Comparison of ENCODE assay signal across 16 cellular contexts in genomic region chr5:9456435-9457042, GRCh38.
A peak's percentile ranks its signal among the peaks of the same experiment; 100 is the strongest.
DNase-seq lines count a peak whose midpoint lies in the region; ATAC-seq and TF ChIP-seq lines count a peak whose summit lies in the region.
"Had no signal": no experiment of that assay in that cellular context is flagged by ENCODE, and none has a peak within 500 bp of the region (broad histone marks: within the 10 kb centered on the region; RNA-seq: fewer than 3 reads in every experiment).

No MANE protein-coding gene starts in this region.

- peaks cover 9 to 10% of the 10 kb centered on the region in 2 experiments for H3K4me1 ChIP-seq in SK-N-SH (ENCODE audit: control insufficient read depth in 1 of 2, insufficient read depth in 2 of 2, low read depth in 1 of 2, low read length in 1 of 2)

- no peaks in the 10 kb centered on the region for H3K27me3 Mint-ChIP-seq in osteocyte (ENCODE audit: unreplicated experiment)
- H3K27me3 Mint-ChIP-seq: activated CD4-positive, alpha-beta memory T cell treated with anti-CD3 and anti-CD28 coated beads for 36 hours; activated naive CD8-positive, alpha-beta T cell treated with anti-CD3 and anti-CD28 coated beads for 36 hours; T-cell had no signal

- CTCF ChIA-PET in SK-N-SH (lab: Yijun Ruan, JAX) = no interaction called here

- no peak overlapping the region for H2AFZ ChIP-seq in SK-N-SH (ENCODE audit: low read depth)

- no peaks in the 10 kb centered on the region for H3K79me2 ChIP-seq in SK-N-SH (ENCODE audit: insufficient read depth)

- TF ChIP-seq EP300 in SK-N-SH (IDR thresholded peaks at IDR 0.05; ENCODE audit: borderline replicate concordance in 1 of 2, low read depth in 1 of 2, low read length in 1 of 2) = no peak

- H3K4me3 Mint-ChIP-seq in osteocyte (ENCODE audit: unreplicated experiment) = no peak overlapping the region
- H3K4me3 Mint-ChIP-seq: activated CD4-positive, alpha-beta memory T cell treated with anti-CD3 and anti-CD28 coated beads for 36 hours; activated naive CD8-positive, alpha-beta T cell treated with anti-CD3 and anti-CD28 coated beads for 36 hours; T-cell had no signal

- H3K27ac ChIP-seq in SK-N-SH (ENCODE audit: low read depth in 2 of 2, low read length in 1 of 2) (peak overlapping the region in 1 of 2 experiments; percentile 2; a peak in 1 of 4 replicates), caudate nucleus (ENCODE audit: low read depth, low read length) (no peak overlapping the region)

- H3F3A ChIP-seq in SK-N-SH (replicated peaks; ENCODE audit: insufficient read depth) = peaks cover 7% of the 10 kb centered on the region

- no peaks in the 10 kb centered on the region for H3K27me3 ChIP-seq in SK-N-SH (ENCODE audit: insufficient read depth)
- H3K27me3 ChIP-seq: tibial nerve had no signal

- ATAC-seq in HG03521 (IDR thresholded peaks at IDR 0.05; ENCODE audit: unreplicated experiment) = no peak
- ATAC-seq: left colon, T-cell had no signal

- no peak for TF ChIP-seq RAD21 in SK-N-SH (IDR thresholded peaks at IDR 0.05; ENCODE audit: low read length)

- TF ChIP-seq CTCF in SK-N-SH (IDR thresholded peaks at IDR 0.05) (no peak), osteocyte (IDR thresholded peaks at IDR 0.05) (no peak)

- no peak overlapping the region for H3K4me3 ChIP-seq in SK-N-SH (ENCODE audit: low read depth in 2 of 2, low read length in 1 of 2)
- H3K4me3 ChIP-seq: tibial nerve had no signal

- H3K9me2 ChIP-seq in SK-N-SH = no peaks in the 10 kb centered on the region

- H3K9ac ChIP-seq in SK-N-SH = no peak overlapping the region

- no peaks in the 10 kb centered on the region for H3K9me3 ChIP-seq in SK-N-SH

- H3K36me3 Mint-ChIP-seq in osteocyte (ENCODE audit: unreplicated experiment) = peaks cover 26% of the 10 kb centered on the region
- H3K36me3 Mint-ChIP-seq: activated CD4-positive, alpha-beta memory T cell treated with anti-CD3 and anti-CD28 coated beads for 36 hours; activated naive CD8-positive, alpha-beta T cell treated with anti-CD3 and anti-CD28 coated beads for 36 hours; T-cell had no signal

- H3K4me2 ChIP-seq in SK-N-SH = peak overlapping the region; percentile 46; the same call in 1 of the 2 replicates

- DNase-seq in GM03348 (ENCODE audit: low spot score) (peak; percentile 28), SK-N-SH (peak; percentile 30), fibroblast of the conjunctiva (ENCODE audit: low read depth) (peak; percentile 73), osteocyte (ENCODE audit: extremely low spot score, unreplicated experiment) (no peak), SHP77 treated with DMSO at 0.1 percent for 48 hours (lab: John Stamatoyannopoulos, UW) (no peak), hypothalamus (lab: John Stamatoyannopoulos, UW) (no peak), caudate nucleus (lab: John Stamatoyannopoulos, UW) (no peak)
- DNase-seq: activated CD4-positive, alpha-beta memory T cell treated with anti-CD3 and anti-CD28 coated beads for 36 hours; activated naive CD8-positive, alpha-beta T cell treated with anti-CD3 and anti-CD28 coated beads for 36 hours; Calu3; left colon; NCI-H1436 treated with DMSO at 0.1 percent for 48 hours; NCI-H748 treated with DMSO at 0.1 percent for 48 hours; T-cell had no signal

- 36% methylated on average over 3 of the region's 3 CpGs for WGBS in SK-N-SH (ENCODE audit: low lambda C conversion rate)

- no peaks in the 10 kb centered on the region for H4K20me1 ChIP-seq in SK-N-SH (ENCODE audit: insufficient read depth)

- peak overlapping the region; percentile 73 for H3K27ac Mint-ChIP-seq in osteocyte (ENCODE audit: unreplicated experiment)
- H3K27ac Mint-ChIP-seq: activated CD4-positive, alpha-beta memory T cell treated with anti-CD3 and anti-CD28 coated beads for 36 hours; activated naive CD8-positive, alpha-beta T cell treated with anti-CD3 and anti-CD28 coated beads for 36 hours; T-cell had no signal

- no peaks in the 10 kb centered on the region for H3K36me3 ChIP-seq in SK-N-SH (replicated peaks in 1 of 2; ENCODE audit: control insufficient read depth in 1 of 2, insufficient read depth in 2 of 2, low read length in 1 of 2)
- H3K36me3 ChIP-seq: tibial nerve had no signal

- POLR2A ChIA-PET in SK-N-SH (lab: Yijun Ruan, JAX) = no interaction called here

- no peaks in the 10 kb centered on the region for H3K9me3 Mint-ChIP-seq in osteocyte (ENCODE audit: unreplicated experiment)

- H3K4me1 Mint-ChIP-seq in osteocyte (ENCODE audit: unreplicated experiment) = peaks cover 39% of the 10 kb centered on the region
- H3K4me1 Mint-ChIP-seq: activated naive CD8-positive, alpha-beta T cell treated with anti-CD3 and anti-CD28 coated beads for 36 hours; T-cell had no signal

TF ChIP-seq in SK-N-SH, 30 proteins besides CTCF, POLR2A, EP300 and RAD21:
- TF ChIP-seq TCF12 (IDR thresholded peaks at IDR 0.05) (peak; percentile 92), USF1 (IDR thresholded peaks at IDR 0.05; ENCODE audit: borderline replicate concordance, low read depth) (no peak), NFIC (IDR thresholded peaks at IDR 0.05; ENCODE audit: borderline replicate concordance) (no peak), PBX3 (IDR thresholded peaks at IDR 0.05) (peak; percentile 31; the same call in 1 of the 2 replicates), JUND (IDR thresholded peaks at IDR 0.05) (no peak)

Comparison
In these comparisons a context has a peak if more than half of its experiments do, and no peak if none do; other contexts are left out.
1. DNase-seq: peak in GM03348 (single experiment), SK-N-SH (single experiment) and fibroblast of the conjunctiva (single experiment); none in osteocyte (single experiment), SHP77 treated with DMSO at 0.1 percent for 48 hours (single experiment), hypothalamus (0 of 51) and caudate nucleus (0 of 61).